In genomic region chr18:42178381-42179080, GRCh38 we compare ENCODE assay signal across 25 cellular contexts.
"Had no signal": no experiment of that assay in that cellular context is flagged by ENCODE, and none has a peak within 500 bp of the region (broad histone marks: within the 10 kb centered on the region; RNA-seq: fewer than 3 reads in every experiment).

No MANE protein-coding gene starts in this region.

- H3K27ac ChIP-seq: adrenal gland, heart right ventricle, ovary, psoas muscle, sigmoid colon, suprapubic skin, tibial artery, upper lobe of right lung had no signal

- H3K36me3 Mint-ChIP-seq: activated CD4-positive, alpha-beta memory T cell treated with anti-CD3 and anti-CD28 coated beads for 36 hours; activated naive CD8-positive, alpha-beta T cell; brain; memory B cell; naive thymus-derived CD4-positive, alpha-beta T cell had no signal

- H3K27ac Mint-ChIP-seq: activated CD4-positive, alpha-beta memory T cell treated with anti-CD3 and anti-CD28 coated beads for 36 hours; activated CD4-positive, alpha-beta T cell treated with anti-CD3 and anti-CD28 coated beads, Interleukin-2, amount 10 ng/mL, durations not matched to agents 24 days and 14 days; activated naive CD8-positive, alpha-beta T cell; activated T-helper 17 cell treated with anti-CD3 and anti-CD28 coated beads, Interleukin-2, amount 50 U/mL, for 72 hours; memory B cell; naive thymus-derived CD4-positive, alpha-beta T cell had no signal

- H3K4me3 Mint-ChIP-seq: activated CD4-positive, alpha-beta memory T cell treated with anti-CD3 and anti-CD28 coated beads for 36 hours; activated CD4-positive, alpha-beta T cell treated with anti-CD3 and anti-CD28 coated beads, Interleukin-2, amount 10 ng/mL, durations not matched to agents 24 days and 14 days; activated naive CD8-positive, alpha-beta T cell; activated T-cell treated with anti-CD3 and anti-CD28 coated beads, Interleukin-2, amount 50 U/mL, for 4 hours; activated T-helper 17 cell treated with anti-CD3 and anti-CD28 coated beads, Interleukin-2, amount 50 U/mL, for 72 hours; brain; memory B cell; naive thymus-derived CD4-positive, alpha-beta T cell had no signal

- H3K9me3 ChIP-seq: adrenal gland, heart right ventricle, ovary, psoas muscle, sigmoid colon, suprapubic skin, tibial artery, upper lobe of right lung had no signal

- H3K27me3 Mint-ChIP-seq: activated CD4-positive, alpha-beta memory T cell treated with anti-CD3 and anti-CD28 coated beads for 36 hours; activated naive CD8-positive, alpha-beta T cell; activated T-helper 17 cell treated with anti-CD3 and anti-CD28 coated beads, Interleukin-2, amount 50 U/mL, for 72 hours; naive thymus-derived CD4-positive, alpha-beta T cell had no signal

- ATAC-seq: activated T-cell treated with anti-CD3 and anti-CD28 coated beads, Interleukin-2, amount 50 U/mL, for 4 hours; activated T-helper 17 cell treated with anti-CD3 and anti-CD28 coated beads, Interleukin-2, amount 50 U/mL, for 72 hours; esophagus mucosa; heart right ventricle; naive thymus-derived CD4-positive, alpha-beta T cell; psoas muscle; upper lobe of right lung had no signal

- H3K4me3 ChIP-seq: adrenal gland, heart right ventricle, ovary, psoas muscle, sigmoid colon, smooth muscle cell, suprapubic skin, tibial artery, upper lobe of right lung had no signal

- H3K36me3 ChIP-seq: adrenal gland, heart right ventricle, ovary, sigmoid colon, suprapubic skin, tibial artery, upper lobe of right lung had no signal

- H3K27me3 ChIP-seq: adrenal gland, heart right ventricle, ovary, sigmoid colon, suprapubic skin, tibial artery, upper lobe of right lung had no signal

- DNase-seq: activated CD4-positive, alpha-beta memory T cell treated with anti-CD3 and anti-CD28 coated beads for 36 hours; activated CD4-positive, alpha-beta T cell treated with anti-CD3 and anti-CD28 coated beads, Interleukin-2, amount 10 ng/mL, durations not matched to agents 24 days and 14 days; activated CD4-positive, CD25-positive, alpha-beta regulatory T cell treated with anti-CD3 and anti-CD28 coated beads, Interleukin-2, amount 50 U/mL, for 72 hours; activated T-cell treated with anti-CD3 and anti-CD28 coated beads, Interleukin-2, amount 50 U/mL, for 4 hours; adrenal gland; aorta; foreskin melanocyte; heart right ventricle; midbrain; naive thymus-derived CD4-positive, alpha-beta T cell; ovary; psoas muscle; sigmoid colon; stimulated activated CD4-positive, alpha-beta T cell treated with anti-CD3 and anti-CD28 coated beads, Interleukin-2, amount 100 ng/mL, for 24 hours; stimulated activated naive CD4-positive, alpha-beta T cell; T-helper 2 cell; tibial artery; upper lobe of right lung had no signal

- H3K9me3 Mint-ChIP-seq: activated CD4-positive, alpha-beta memory T cell treated with anti-CD3 and anti-CD28 coated beads for 36 hours; activated CD4-positive, alpha-beta T cell treated with anti-CD3 and anti-CD28 coated beads, Interleukin-2, amount 10 ng/mL, durations not matched to agents 24 days and 14 days; activated T-cell treated with anti-CD3 and anti-CD28 coated beads, Interleukin-2, amount 50 U/mL, for 4 hours; activated T-helper 17 cell treated with anti-CD3 and anti-CD28 coated beads, Interleukin-2, amount 50 U/mL, for 72 hours; brain; memory B cell had no signal

- H3K4me1 Mint-ChIP-seq: activated CD4-positive, alpha-beta T cell treated with anti-CD3 and anti-CD28 coated beads, Interleukin-2, amount 10 ng/mL, durations not matched to agents 24 days and 14 days; activated T-helper 17 cell treated with anti-CD3 and anti-CD28 coated beads, Interleukin-2, amount 50 U/mL, for 72 hours; brain had no signal

- H3K4me1 ChIP-seq: adrenal gland, heart right ventricle, psoas muscle, sigmoid colon, suprapubic skin, upper lobe of right lung had no signal
